2 cellular contexts compared by ENCODE assay signal in the genomic region with DNA sequence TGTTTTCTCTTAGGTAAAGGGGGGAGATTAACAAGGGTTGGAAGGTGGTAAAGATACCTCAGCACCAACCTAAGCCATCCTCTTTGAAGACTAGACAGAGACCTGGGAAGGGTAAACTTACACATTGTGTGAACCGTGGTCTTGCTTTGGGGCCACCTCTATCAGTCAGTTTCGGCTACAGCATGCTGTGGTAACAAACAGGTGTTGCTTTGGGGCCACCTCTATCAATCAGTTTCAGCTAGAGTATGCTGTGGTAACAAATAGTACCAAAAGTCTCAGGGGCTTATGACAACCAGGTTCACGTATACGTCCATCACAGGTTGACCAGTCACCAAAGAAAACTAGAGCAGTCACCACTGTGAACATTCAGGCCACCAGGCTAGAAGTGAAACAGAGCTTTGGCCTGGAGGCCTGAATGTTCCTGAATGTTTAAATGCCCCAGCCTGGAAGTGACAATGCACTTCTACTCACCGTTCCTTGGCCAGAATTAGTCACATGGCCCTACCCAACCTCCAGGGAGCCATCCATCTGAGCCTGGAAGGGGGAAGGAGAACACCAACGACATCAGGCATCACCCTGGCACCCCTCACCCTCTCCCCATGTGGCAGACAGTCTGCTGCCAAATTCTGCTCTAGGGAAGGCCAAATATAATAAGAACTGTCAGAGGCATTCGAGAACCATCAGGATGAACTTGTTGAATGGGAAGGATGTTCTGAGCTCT.
TF ChIP-seq lines count a peak whose summit lies in the region.

No MANE protein-coding gene starts in this region.

TF ChIP-seq in A549, 52 proteins besides CTCF, POLR2A, EP300 and RAD21:
- no peak for TF ChIP-seq HOXB5 (CRISPR knock-in tag; IDR thresholded peaks at IDR 0.05)
- TF ChIP-seq HOXB13 (CRISPR knock-in tag; IDR thresholded peaks at IDR 0.05; ENCODE audit: low read depth): no peak
- TF ChIP-seq, protein P1, sequence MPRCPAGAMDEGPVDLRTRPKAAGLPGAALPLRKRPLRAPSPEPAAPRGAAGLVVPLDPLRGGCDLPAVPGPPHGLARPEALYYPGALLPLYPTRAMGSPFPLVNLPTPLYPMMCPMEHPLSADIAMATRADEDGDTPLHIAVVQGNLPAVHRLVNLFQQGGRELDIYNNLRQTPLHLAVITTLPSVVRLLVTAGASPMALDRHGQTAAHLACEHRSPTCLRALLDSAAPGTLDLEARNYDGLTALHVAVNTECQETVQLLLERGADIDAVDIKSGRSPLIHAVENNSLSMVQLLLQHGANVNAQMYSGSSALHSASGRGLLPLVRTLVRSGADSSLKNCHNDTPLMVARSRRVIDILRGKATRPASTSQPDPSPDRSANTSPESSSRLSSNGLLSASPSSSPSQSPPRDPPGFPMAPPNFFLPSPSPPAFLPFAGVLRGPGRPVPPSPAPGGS (IDR thresholded peaks at IDR 0.05): no peak
- no peak for TF ChIP-seq CHD2 (IDR thresholded peaks at IDR 0.05; ENCODE audit: low read length, partially characterized antibody)
- TF ChIP-seq MYC (IDR thresholded peaks at IDR 0.05; ENCODE audit: borderline replicate concordance, low read length): no peak
- TF ChIP-seq RNF2 (IDR thresholded peaks at IDR 0.05; ENCODE audit: borderline replicate concordance, low read depth): no peak
- TF ChIP-seq MAFK (IDR thresholded peaks at IDR 0.05; ENCODE audit: partially characterized antibody): no peak

TF ChIP-seq in HEK293, 187 proteins besides CTCF, POLR2A, EP300 and RAD21:
- TF ChIP-seq, protein P2, sequence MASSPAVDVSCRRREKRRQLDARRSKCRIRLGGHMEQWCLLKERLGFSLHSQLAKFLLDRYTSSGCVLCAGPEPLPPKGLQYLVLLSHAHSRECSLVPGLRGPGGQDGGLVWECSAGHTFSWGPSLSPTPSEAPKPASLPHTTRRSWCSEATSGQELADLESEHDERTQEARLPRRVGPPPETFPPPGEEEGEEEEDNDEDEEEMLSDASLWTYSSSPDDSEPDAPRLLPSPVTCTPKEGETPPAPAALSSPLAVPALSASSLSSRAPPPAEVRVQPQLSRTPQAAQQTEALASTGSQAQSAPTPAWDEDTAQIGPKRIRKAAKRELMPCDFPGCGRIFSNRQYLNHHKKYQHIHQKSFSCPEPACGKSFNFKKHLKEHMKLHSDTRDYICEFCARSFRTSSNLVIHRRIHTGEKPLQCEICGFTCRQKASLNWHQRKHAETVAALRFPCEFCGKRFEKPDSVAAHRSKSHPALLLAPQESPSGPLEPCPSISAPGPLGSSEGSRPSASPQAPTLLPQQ (tag by site-specific recombination; IDR thresholded peaks at IDR 0.05): no peak
- TF ChIP-seq, protein P3, sequence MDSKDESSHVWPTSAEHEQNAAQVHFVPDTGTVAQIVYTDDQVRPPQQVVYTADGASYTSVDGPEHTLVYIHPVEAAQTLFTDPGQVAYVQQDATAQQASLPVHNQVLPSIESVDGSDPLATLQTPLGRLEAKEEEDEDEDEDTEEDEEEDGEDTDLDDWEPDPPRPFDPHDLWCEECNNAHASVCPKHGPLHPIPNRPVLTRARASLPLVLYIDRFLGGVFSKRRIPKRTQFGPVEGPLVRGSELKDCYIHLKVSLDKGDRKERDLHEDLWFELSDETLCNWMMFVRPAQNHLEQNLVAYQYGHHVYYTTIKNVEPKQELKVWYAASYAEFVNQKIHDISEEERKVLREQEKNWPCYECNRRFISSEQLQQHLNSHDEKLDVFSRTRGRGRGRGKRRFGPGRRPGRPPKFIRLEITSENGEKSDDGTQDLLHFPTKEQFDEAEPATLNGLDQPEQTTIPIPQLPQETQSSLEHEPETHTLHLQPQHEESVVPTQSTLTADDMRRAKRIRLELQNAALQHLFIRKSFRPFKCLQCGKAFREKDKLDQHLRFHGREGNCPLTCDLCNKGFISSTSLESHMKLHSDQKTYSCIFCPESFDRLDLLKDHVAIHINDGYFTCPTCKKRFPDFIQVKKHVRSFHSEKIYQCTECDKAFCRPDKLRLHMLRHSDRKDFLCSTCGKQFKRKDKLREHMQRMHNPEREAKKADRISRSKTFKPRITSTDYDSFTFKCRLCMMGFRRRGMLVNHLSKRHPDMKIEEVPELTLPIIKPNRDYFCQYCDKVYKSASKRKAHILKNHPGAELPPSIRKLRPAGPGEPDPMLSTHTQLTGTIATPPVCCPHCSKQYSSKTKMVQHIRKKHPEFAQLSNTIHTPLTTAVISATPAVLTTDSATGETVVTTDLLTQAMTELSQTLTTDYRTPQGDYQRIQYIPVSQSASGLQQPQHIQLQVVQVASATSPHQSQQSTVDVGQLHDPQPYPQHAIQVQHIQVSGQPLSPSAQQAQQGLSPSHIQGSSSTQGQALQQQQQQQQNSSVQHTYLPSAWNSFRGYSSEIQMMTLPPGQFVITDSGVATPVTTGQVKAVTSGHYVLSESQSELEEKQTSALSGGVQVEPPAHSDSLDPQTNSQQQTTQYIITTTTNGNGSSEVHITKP (tag by site-specific recombination; IDR thresholded peaks at IDR 0.05): peak; percentile 63; the same call in 1 of the 2 replicates
- TF ChIP-seq ZIC2 (tag by site-specific recombination; IDR thresholded peaks at IDR 0.05) (0 out of 2 replicates have a peak, but pooled peaks have one; percentile 30), FEZF1 (tag by site-specific recombination; IDR thresholded peaks at IDR 0.05) (no peak), TRIM28 (IDR thresholded peaks at IDR 0.05; ENCODE audit: borderline replicate concordance, low read length) (peak; percentile 22; the same call in 1 of the 2 replicates), SCRT2 (tag by site-specific recombination; IDR thresholded peaks at IDR 0.05) (peak; percentile 63), SCRT1 (tag by site-specific recombination; IDR thresholded peaks at IDR 0.05; ENCODE audit: borderline replicate concordance) (0 out of 2 replicates have a peak, but pooled peaks have one; percentile 26)
